ENCODE assay signal across 21 cellular contexts in genomic region chr7:112337177-112337576, GRCh38.
DNase-seq lines count a peak whose midpoint lies in the region; ATAC-seq, FAIRE-seq and TF ChIP-seq lines count a peak whose summit lies in the region.
"Had no signal": no experiment of that assay in that cellular context is flagged by ENCODE, and none has a peak within 500 bp of the region (broad histone marks: within the 10 kb centered on the region; RNA-seq: fewer than 3 reads in every experiment).

No MANE protein-coding gene starts in this region.

- no peak overlapping the region for H4K91ac ChIP-seq in H1 (replicated peaks; ENCODE audit: insufficient read length, low read length)

- H3K23me2 ChIP-seq in H1 (ENCODE audit: low read depth, low read length): no peaks in the 10 kb centered on the region

- no peaks in the 10 kb centered on the region for H3F3A ChIP-seq in GM23338 (replicated peaks; ENCODE audit: low read depth)

- H3K27me3 ChIP-seq in GM23338 (ENCODE audit: insufficient read depth): no peaks in the 10 kb centered on the region
- H3K27me3 ChIP-seq in H1 (replicated peaks in 1 of 4; ENCODE audit: control insufficient read depth in 3 of 4, extremely low read depth in 1 of 4, insufficient read depth in 3 of 4, low read length in 3 of 4): no peaks in the 10 kb centered on the region
- no peaks in the 10 kb centered on the region for H3K27me3 ChIP-seq in mesendoderm (ENCODE audit: insufficient read depth, low read length, poor library complexity)

- H3K9me2 ChIP-seq in GM23338 (ENCODE audit: insufficient read depth): no peaks in the 10 kb centered on the region

- H4K20me1 ChIP-seq in GM23338 (replicated peaks; ENCODE audit: insufficient read depth): no peaks in the 10 kb centered on the region
- no peaks in the 10 kb centered on the region for H4K20me1 ChIP-seq in H1 (replicated peaks in 1 of 2; ENCODE audit: control insufficient read depth in 1 of 2, insufficient read depth in 2 of 2, low read length in 2 of 2)

- no peak overlapping the region for H2BK12ac ChIP-seq in H1 (ENCODE audit: low read depth, low read length)

- H3K4me3 ChIP-seq in GM23338 (no peak overlapping the region), H1 (ENCODE audit: extremely low read depth in 1 of 4, insufficient read depth in 2 of 4, low read depth in 3 of 4, low read length in 4 of 4) (no peak overlapping the region), mesendoderm (ENCODE audit: low read length) (no peak overlapping the region)
- H3K4me3 ChIP-seq: A549 had no signal

- H2BK5ac ChIP-seq in H1 (ENCODE audit: low read depth, low read length) (no peak overlapping the region), mesendoderm (ENCODE audit: low read length) (no peak overlapping the region)

- no peaks in the 10 kb centered on the region for H3K79me2 ChIP-seq in GM23338 (replicated peaks; ENCODE audit: insufficient read depth)
- H3K79me2 ChIP-seq in H1 (ENCODE audit: control insufficient read depth in 1 of 2, insufficient read depth in 2 of 2, low read length in 2 of 2): no peaks in the 10 kb centered on the region
- no peaks in the 10 kb centered on the region for H3K79me2 ChIP-seq in mesendoderm (ENCODE audit: control insufficient read depth, insufficient read depth, low read length)

- H3K9me3 Mint-ChIP-seq in GM23338: no peaks in the 10 kb centered on the region
- H3K9me3 Mint-ChIP-seq in WTC11: no peaks in the 10 kb centered on the region
- H3K9me3 Mint-ChIP-seq: CD4-positive, alpha-beta T cell; IgD-negative memory B cell had no signal

- DNase-seq in GM23338 (ENCODE audit: low spot score) (peak; percentile 53), WTC11 (ENCODE audit: low spot score) (no peak), H1 (ENCODE audit: low read depth in 1 of 2, low spot score in 2 of 2) (no peak), mesendoderm (peak; percentile 27), NCI-H526 (lab: John Stamatoyannopoulos, UW) (no peak), GM03348 (ENCODE audit: low spot score) (no peak)
- no peak for DNase-seq in stimulated activated CD4-positive, alpha-beta T cell treated with anti-CD3 and anti-CD28 coated beads, Interleukin-4, amount 100 ng/mL, for 1 hour
- DNase-seq: AML-193; Caco-2; CD4-positive, alpha-beta T cell; DMS79; GDM1 had no signal

- H3K4me1 Mint-ChIP-seq in GM23338 (peaks cover 32% of the 10 kb centered on the region), WTC11 (peaks cover 20% of the 10 kb centered on the region)
- H3K4me1 Mint-ChIP-seq: IgD-negative memory B cell had no signal

- H3K18ac ChIP-seq in H1 (ENCODE audit: extremely low read depth, low read length): no peak overlapping the region
- no peak overlapping the region for H3K18ac ChIP-seq in mesendoderm (ENCODE audit: low read length)

- no peak for TF ChIP-seq POLR2A in H1 (IDR thresholded peaks at IDR 0.05; ENCODE audit: control extremely low read depth in 1 of 2, low read depth in 2 of 2, low read length in 2 of 2)

- H2AK5ac ChIP-seq in H1 (ENCODE audit: low read depth, low read length): no peak overlapping the region
- H2AK5ac ChIP-seq in mesendoderm (ENCODE audit: low read length): no peak overlapping the region

- H2BK15ac ChIP-seq in H1 (ENCODE audit: low read length): no peak overlapping the region
- no peak overlapping the region for H2BK15ac ChIP-seq in mesendoderm (replicated peaks; ENCODE audit: low read depth)

- H3K23ac ChIP-seq in H1 (ENCODE audit: insufficient read length) (no peak overlapping the region), mesendoderm (ENCODE audit: low read length) (no peak overlapping the region)

- H3K4ac ChIP-seq in H1 (replicated peaks; ENCODE audit: insufficient read length, low read depth, low read length) (no peak overlapping the region), mesendoderm (ENCODE audit: low read depth, low read length) (no peak overlapping the region)

- ATAC-seq in GM23338: peak; percentile 80
- ATAC-seq in WTC11: peak; percentile 58
- ATAC-seq: A549, HepG2 had no signal

- CTCF ChIA-PET in WTC11 (lab: Charles Lee) (no interaction called here), H1 (lab: Charles Lee; ENCODE audit: partially characterized antibody) (interaction anchor here (0.8 to 1.6 kb wide), 3 partner anchors 28 to 574 kb away, joined by 3 to 4 read pairs (median 3); no protein-coding TSS in a partner anchor)

- TF ChIP-seq EP300 in H1 (IDR thresholded peaks at IDR 0.05; ENCODE audit: borderline replicate concordance in 1 of 2, low read depth in 2 of 2, low read length in 2 of 2): no peak

- no peak for TF ChIP-seq RAD21 in H1 (IDR thresholded peaks at IDR 0.05 in 1 of 2, conservative IDR thresholded peaks at IDR 0.05 in 1 of 2; ENCODE audit: low read depth in 2 of 2, low read length in 2 of 2)

- H3K4me3 Mint-ChIP-seq in GM23338 (no peak overlapping the region), WTC11 (no peak overlapping the region)
- H3K4me3 Mint-ChIP-seq: CD4-positive, alpha-beta T cell had no signal

- H3K27ac Mint-ChIP-seq in GM23338 (peak overlapping the region; percentile 41), WTC11 (peak overlapping the region; percentile 14; the same call in 1 of the 2 replicates)
- H3K27ac Mint-ChIP-seq: CD4-positive, alpha-beta T cell; IgD-negative memory B cell had no signal

- H2AFZ ChIP-seq in GM23338 (no peak overlapping the region), H1 (ENCODE audit: low read length) (no peak overlapping the region)

- no peak overlapping the region for H3K56ac ChIP-seq in H1 (replicated peaks; ENCODE audit: insufficient read length, low read depth, low read length)
- no peak overlapping the region for H3K56ac ChIP-seq in mesendoderm (ENCODE audit: low read length)

- no peak overlapping the region for H3K9ac ChIP-seq in H1 (replicated peaks in 1 of 4; ENCODE audit: extremely low read depth in 1 of 4, low read depth in 3 of 4, low read length in 3 of 4)
- no peak overlapping the region for H3K9ac ChIP-seq in mesendoderm (ENCODE audit: low read length)

- H4K8ac ChIP-seq in H1 (ENCODE audit: extremely low read depth, insufficient read depth, low read length) (no peak overlapping the region), mesendoderm (ENCODE audit: low read depth, low read length) (no peak overlapping the region)

- H3K36me3 Mint-ChIP-seq in GM23338 (ENCODE audit: low read depth) (peaks cover 12% of the 10 kb centered on the region; the same call in 2 of the 3 replicates), WTC11 (peaks cover 14% of the 10 kb centered on the region)

- H3K79me1 ChIP-seq in H1 (ENCODE audit: low read depth, low read length): no peaks in the 10 kb centered on the region
- no peaks in the 10 kb centered on the region for H3K79me1 ChIP-seq in mesendoderm (ENCODE audit: low read length)

- no peak overlapping the region for H4K5ac ChIP-seq in H1 (ENCODE audit: insufficient read length, low read depth, low read length)
- H4K5ac ChIP-seq in mesendoderm (ENCODE audit: low read length): no peak overlapping the region

- H3K4me1 ChIP-seq in GM23338 (ENCODE audit: insufficient read depth): peaks cover 27% of the 10 kb centered on the region
- peaks cover 3 to 13% (median 8%) of the 10 kb centered on the region in 4 experiments; a peak in 3 of 7 replicates for H3K4me1 ChIP-seq in H1 (replicated peaks in 1 of 4; ENCODE audit: control insufficient read depth in 3 of 4, insufficient read depth in 4 of 4, low read length in 3 of 4)
- H3K4me1 ChIP-seq in mesendoderm (ENCODE audit: control insufficient read depth, low read depth, low read length): peaks cover 6% of the 10 kb centered on the region
- H3K4me1 ChIP-seq: A549 had no signal

- WGBS in H1 (ENCODE audit: extremely low coverage in 1 of 2, insufficient coverage in 1 of 2, insufficient read length in 1 of 2, insufficient replicate concordance in 2 of 2, low coverage in 1 of 2, low lambda C conversion rate in 2 of 2, missing lambda C conversion rate in 1 of 2), 2 experiments: 51% methylated on average over 8 of the region's 8 CpGs; no CpG with 5 or more reads in 1 of the 2 experiments
- WGBS in mesendoderm (ENCODE audit: extremely low coverage, insufficient coverage, low lambda C conversion rate): no CpG with 5 or more reads among the region's 8 CpGs

- no peaks in the 10 kb centered on the region for H3K9me3 ChIP-seq in H1 (ENCODE audit: insufficient read depth in 2 of 2, low read depth in 1 of 2, low read length in 1 of 2)
- H3K9me3 ChIP-seq: A549, Caco-2 had no signal

- peak; percentile 13 for FAIRE-seq in H1 (lab: Jason Lieb, UNC)
- FAIRE-seq: A549, D721Med, GM19239, H54, HepG2, HTR-8/SVneo had no signal

- peak overlapping the region; percentile 64 for H3K4me2 ChIP-seq in GM23338
- peak overlapping the region; percentile 22 to 32; a peak in 2 of 4 replicates for H3K4me2 ChIP-seq in H1 (ENCODE audit: insufficient read depth in 1 of 2, low read depth in 2 of 2, low read length in 2 of 2)
- H3K4me2 ChIP-seq in mesendoderm (ENCODE audit: low read length): no peak overlapping the region
- H3K4me2 ChIP-seq: A549 had no signal

- no peak overlapping the region for H2BK120ac ChIP-seq in H1 (replicated peaks; ENCODE audit: low read depth, low read length)
- no peak overlapping the region for H2BK120ac ChIP-seq in mesendoderm (ENCODE audit: low read depth, low read length)

- no peak overlapping the region for H3K14ac ChIP-seq in H1 (ENCODE audit: insufficient read length)

- H3K36me3 ChIP-seq in GM23338 (ENCODE audit: insufficient read depth) (0 out of 2 replicates have a peak, but pooled peaks cover 6% of the 10 kb centered on the region), H1 (ENCODE audit: control insufficient read depth in 2 of 4, insufficient read depth in 4 of 4, low read length in 3 of 4) (peaks cover 0 to 20% (median 7%) of the 10 kb centered on the region in 4 experiments; a peak in 5 of 8 replicates), mesendoderm (ENCODE audit: control insufficient read depth, insufficient read depth, low read length) (no peaks in the 10 kb centered on the region)

- H3K27me3 Mint-ChIP-seq in GM23338 (ENCODE audit: insufficient read depth, low read depth, poor library complexity) (no peaks in the 10 kb centered on the region), WTC11 (ENCODE audit: low read depth) (no peaks in the 10 kb centered on the region)
- H3K27me3 Mint-ChIP-seq: CD4-positive, alpha-beta T cell; IgD-negative memory B cell had no signal

- no peak overlapping the region for H2BK20ac ChIP-seq in H1 (ENCODE audit: low read length)

- TF ChIP-seq CTCF in GM23338 (conservative IDR thresholded peaks at IDR 0.05; ENCODE audit: low read depth in 2 of 2) (no peak), WTC11 (IDR thresholded peaks at IDR 0.05) (no peak), H1 (IDR thresholded peaks at IDR 0.05; ENCODE audit: control extremely low read depth in 1 of 3, insufficient read depth in 1 of 3, low read depth in 1 of 3, low read length in 3 of 3) (no peak)

- POLR2A ChIA-PET in WTC11 (lab: Charles Lee): interaction anchor here (1.0 to 1.2 kb wide), 3 partner anchors 26 to 131 kb away, joined by 3 read pairs; partner anchors contain the start of genes DOCK4, IFRD1 and ZNF277
- POLR2A ChIA-PET in H1 (lab: Charles Lee; ENCODE audit: partially characterized antibody): interaction anchor here (1.0 kb wide), 1 partner anchor 9 kb away, joined by 3 read pairs; no protein-coding TSS in a partner anchor

- peak overlapping the region; percentile 75; the same call in 1 of the 2 replicates for H3K27ac ChIP-seq in GM23338 (ENCODE audit: low read depth)
- no peak overlapping the region for H3K27ac ChIP-seq in H1 (ENCODE audit: low read depth, low read length)
- H3K27ac ChIP-seq in mesendoderm (ENCODE audit: low read depth, low read length): no peak overlapping the region
- H3K27ac ChIP-seq: 22Rv1, A549, C4-2B had no signal

TF ChIP-seq in H1, 55 proteins besides CTCF, POLR2A, EP300 and RAD21 (continues in another document):
- no peak for TF ChIP-seq CEBPB (IDR thresholded peaks at IDR 0.05; ENCODE audit: low read depth, low read length)

Comparison
In these comparisons a context has a peak if more than half of its experiments do, and no peak if none do; other contexts are left out.
1. DNase-seq: peak in GM23338 (single experiment) and mesendoderm (single experiment); none in WTC11 (single experiment), H1 (0 of 2), stimulated activated CD4-positive, alpha-beta T cell treated with anti-CD3 and anti-CD28 coated beads, Interleukin-4, amount 100 ng/mL, for 1 hour (single experiment), NCI-H526 (0 of 2) and GM03348 (single experiment).